1 cellular context compared by ENCODE assay signal in the genomic region with DNA sequence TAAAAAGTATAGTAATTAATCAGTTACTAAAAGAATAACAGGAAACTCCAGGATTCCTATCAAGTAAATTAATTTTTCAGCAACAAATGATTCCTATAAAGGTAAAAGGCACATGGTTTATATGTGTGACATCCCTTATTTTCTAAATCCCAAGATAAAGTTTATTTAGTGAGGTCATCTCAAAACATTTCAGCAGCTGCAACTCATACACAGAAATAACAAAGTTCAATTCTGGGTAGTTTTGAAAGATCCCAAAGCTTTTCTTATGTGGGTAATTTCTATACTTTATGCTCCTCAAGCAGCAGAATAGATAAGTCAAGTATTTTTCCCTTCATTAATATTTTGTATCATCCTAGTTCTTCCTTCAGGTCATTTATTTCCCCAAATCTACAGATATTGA.
TF ChIP-seq lines count a peak whose summit lies in the region.

No MANE protein-coding gene starts in this region.

TF ChIP-seq in HepG2, 621 proteins besides CTCF, POLR2A, EP300 and RAD21 (continued from another document):
- no peak for TF ChIP-seq ZNF33B (CRISPR knock-in tag; IDR thresholded peaks at IDR 0.05)
- no peak for TF ChIP-seq ZFP36 (IDR thresholded peaks at IDR 0.05; ENCODE audit: borderline replicate concordance, low read depth, low read length, partially characterized antibody)
TF ChIP-seq in HepG2: peak in this region for 0.
